ENCODE assay signal across 27 cellular contexts in genomic region chr17:79519152-79519523, GRCh38.
"Had no signal": no experiment of that assay in that cellular context is flagged by ENCODE, and none has a peak within 500 bp of the region (broad histone marks: within the 10 kb centered on the region; RNA-seq: fewer than 3 reads in every experiment).

No MANE protein-coding gene starts in this region.

- H3K9me3 ChIP-seq: neutrophil, pancreas, psoas muscle, right lobe of liver, sigmoid colon, stomach, testis, tibial artery, transverse colon, upper lobe of right lung, uterus had no signal

- H3K4me3 Mint-ChIP-seq: naive thymus-derived CD4-positive, alpha-beta T cell; natural killer cell; nephron; neural progenitor cell; stimulated activated effector memory CD8-positive, alpha-beta T cell treated with anti-CD3 and anti-CD28 coated beads, Interleukin-12 subunit alpha, Interleukin-12 subunit beta, amount 100 ng/mL, for 72 hours; stimulated activated naive B cell treated with anti-CD40 and anti-IgM and Interleukin-4, amounts not matched to agents 10 μg/mL and 1 μg/mL and 100 μg/mL, for 72 hours; stimulated activated naive CD8-positive, alpha-beta T cell treated with anti-CD3 and anti-CD28 coated beads, Interleukin-15, Interleukin-2, amounts not matched to agents 100 ng/mL and 50 ng/mL, for 24 hours; type B pancreatic cell had no signal

- H3K27ac ChIP-seq: neural progenitor cell, neutrophil, pancreas, psoas muscle, right lobe of liver, sigmoid colon, stomach, testis, tibial artery, transverse colon, upper lobe of right lung had no signal

- H3K36me3 Mint-ChIP-seq: natural killer cell; neural progenitor cell; stimulated activated effector memory CD8-positive, alpha-beta T cell treated with anti-CD3 and anti-CD28 coated beads, Interleukin-12 subunit alpha, Interleukin-12 subunit beta, amount 100 ng/mL, for 72 hours; stimulated activated naive B cell treated with anti-CD40 and anti-IgM and Interleukin-4, amounts not matched to agents 10 μg/mL and 1 μg/mL and 100 μg/mL, for 72 hours; type B pancreatic cell had no signal

- H3K27ac Mint-ChIP-seq: naive thymus-derived CD4-positive, alpha-beta T cell; natural killer cell; nephron; neural progenitor cell; stimulated activated effector memory CD8-positive, alpha-beta T cell treated with anti-CD3 and anti-CD28 coated beads, Interleukin-12 subunit alpha, Interleukin-12 subunit beta, amount 100 ng/mL, for 72 hours; stimulated activated naive B cell treated with anti-CD40 and anti-IgM and Interleukin-4, amounts not matched to agents 10 μg/mL and 1 μg/mL and 100 μg/mL, for 72 hours; stimulated activated naive CD8-positive, alpha-beta T cell treated with anti-CD3 and anti-CD28 coated beads, Interleukin-15, Interleukin-2, amounts not matched to agents 100 ng/mL and 50 ng/mL, for 24 hours; type B pancreatic cell had no signal

- H3K27me3 ChIP-seq: neural progenitor cell, right lobe of liver, sigmoid colon, testis, uterus had no signal

- H2AFZ ChIP-seq: neural progenitor cell had no signal

- ATAC-seq: naive thymus-derived CD4-positive, alpha-beta T cell; natural killer cell; pancreas; psoas muscle; right cardiac atrium; right lobe of liver; stimulated activated naive B cell treated with anti-CD40 and anti-IgM and Interleukin-4, amounts not matched to agents 10 μg/mL and 1 μg/mL and 100 μg/mL, for 72 hours; upper lobe of right lung had no signal

- H3K9ac ChIP-seq: neural progenitor cell had no signal

- H3K36me3 ChIP-seq: neural progenitor cell, neutrophil, pancreas, right lobe of liver, stomach, tibial artery, transverse colon, upper lobe of right lung, uterus had no signal

- H3K4me1 Mint-ChIP-seq: naive thymus-derived CD4-positive, alpha-beta T cell; stimulated activated effector memory CD8-positive, alpha-beta T cell treated with anti-CD3 and anti-CD28 coated beads, Interleukin-12 subunit alpha, Interleukin-12 subunit beta, amount 100 ng/mL, for 72 hours had no signal

- DNase-seq: naive thymus-derived CD4-positive, alpha-beta T cell; natural killer cell; nucleus accumbens; pancreas; psoas muscle; right cardiac atrium; right lobe of liver; sigmoid colon; small intestine; stimulated activated CD4-positive, alpha-beta T cell treated with anti-CD3 and anti-CD28 coated beads, Interleukin-15, amount 100 ng/mL, for 24 hours; stimulated activated CD4-positive, alpha-beta T cell treated with anti-CD3 and anti-CD28 coated beads, Interleukin-2, amount 100 ng/mL, for 24 hours; stimulated activated CD4-positive, alpha-beta T cell treated with anti-CD3 and anti-CD28 coated beads, Interleukin-2, amount 100 ng/mL, for 48 hours; stimulated activated CD4-positive, alpha-beta T cell treated with anti-CD3 and anti-CD28 coated beads, Interleukin-4, amount 100 ng/mL, for 24 hours; stimulated activated naive B cell treated with anti-CD40 and anti-IgM and Interleukin-4, amounts not matched to agents 10 μg/mL and 1 μg/mL and 100 μg/mL, for 72 hours; stimulated activated naive CD4-positive, alpha-beta T cell treated with Interleukin-2 at 50 U/mL for 16 hours; stomach; testis; tibial artery; transverse colon; upper lobe of right lung; uterus had no signal

- H3K4me1 ChIP-seq: pancreas, psoas muscle, right lobe of liver, stomach, testis, tibial artery, transverse colon, upper lobe of right lung had no signal

- H3K4me2 ChIP-seq: neural progenitor cell had no signal

- H3K4me3 ChIP-seq: neural progenitor cell, pancreas, psoas muscle, right lobe of liver, sigmoid colon, stomach, testis, tibial artery, transverse colon, upper lobe of right lung, uterus had no signal

- H3K9me3 Mint-ChIP-seq: natural killer cell; nephron; neural progenitor cell; stimulated activated effector memory CD8-positive, alpha-beta T cell treated with anti-CD3 and anti-CD28 coated beads, Interleukin-12 subunit alpha, Interleukin-12 subunit beta, amount 100 ng/mL, for 72 hours; stimulated activated naive B cell treated with anti-CD40 and anti-IgM and Interleukin-4, amounts not matched to agents 10 μg/mL and 1 μg/mL and 100 μg/mL, for 72 hours; stimulated activated naive CD8-positive, alpha-beta T cell treated with anti-CD3 and anti-CD28 coated beads, Interleukin-15, Interleukin-2, amounts not matched to agents 100 ng/mL and 50 ng/mL, for 24 hours; type B pancreatic cell had no signal
